28 cellular contexts compared by ENCODE assay signal in genomic region chr14:45998554-45998953, GRCh38.
"Had no signal": no experiment of that assay in that cellular context is flagged by ENCODE, and none has a peak within 500 bp of the region (broad histone marks: within the 10 kb centered on the region; RNA-seq: fewer than 3 reads in every experiment).

No MANE protein-coding gene starts in this region.

- H3K9me3 ChIP-seq: ovary, psoas muscle, suprapubic skin, testis, tibial artery, transverse colon, upper lobe of right lung, vagina had no signal

- H3K4me3 ChIP-seq: neural progenitor cell, ovary, psoas muscle, skin epidermis, smooth muscle cell, spleen, suprapubic skin, testis, tibial artery, transverse colon, upper lobe of right lung, vagina had no signal

- H3K79me2 ChIP-seq: parathyroid adenoma had no signal

- H3K4me1 ChIP-seq: neural progenitor cell, parathyroid adenoma, psoas muscle, spleen, suprapubic skin, testis, tibial artery, transverse colon, upper lobe of right lung, vagina had no signal

- H3K36me3 ChIP-seq: neural progenitor cell, ovary, spleen, suprapubic skin, tibial artery, transverse colon, upper lobe of right lung, vagina had no signal

- H3K4me2 ChIP-seq: neural progenitor cell, smooth muscle cell had no signal

- H3K27me3 ChIP-seq: neural progenitor cell, ovary, spleen, suprapubic skin, testis, tibial artery, transverse colon, upper lobe of right lung, vagina had no signal

- H3K9ac ChIP-seq: neural progenitor cell, parathyroid adenoma had no signal

- ATAC-seq: natural killer cell; psoas muscle; right cardiac atrium; sciatic nerve; stimulated activated memory B cell treated with anti-CD40 and anti-IgM and Interleukin-4, amounts not matched to agents 10 μg/mL and 1 μg/mL and 100 μg/mL, for 72 hours; stimulated activated naive CD8-positive, alpha-beta T cell treated with anti-CD3 and anti-CD28 coated beads, Interleukin-15, amount 100 ng/mL, for 72 hours; stimulated activated naive CD8-positive, alpha-beta T cell treated with anti-CD3 and anti-CD28 coated beads, Interleukin-15, Interleukin-2, amounts not matched to agents 100 U/mL and 50 U/mL, for 24 hours; upper lobe of right lung had no signal

- DNase-seq: natural killer cell; occipital lobe; ovary; posterior cingulate gyrus; psoas muscle; right cardiac atrium; spleen; stimulated activated CD4-positive, alpha-beta T cell treated with anti-CD3 and anti-CD28 coated beads, Interleukin-12 subunit alpha, Interleukin-12 subunit beta, amount 100 ng/mL, for 4 hours; stimulated activated CD4-positive, alpha-beta T cell treated with anti-CD3 and anti-CD28 coated beads, Interleukin-1b, Interleukin-23, amount 100 ng/mL, for 48 hours; stimulated activated CD4-positive, alpha-beta T cell treated with anti-CD3 and anti-CD28 coated beads, Interleukin-4, amount 100 ng/mL, for 1 hour; stimulated activated CD4-positive, alpha-beta T cell treated with anti-CD3 and anti-CD28 coated beads, Interleukin-4, amount 100 ng/mL, for 4 hours; stimulated activated CD8-positive, alpha-beta memory T cell treated with anti-CD3 and anti-CD28 coated beads, Interleukin-4, amount 100 ng/mL, for 48 hours; stimulated activated naive CD4-positive, alpha-beta T cell; stimulated activated naive CD8-positive, alpha-beta T cell treated with anti-CD3 and anti-CD28 coated beads, Interleukin-15, amount 100 ng/mL, for 72 hours; stimulated activated naive CD8-positive, alpha-beta T cell treated with anti-CD3 and anti-CD28 coated beads, Interleukin-15, Interleukin-2, amounts not matched to agents 100 U/mL and 50 U/mL, for 24 hours; substantia nigra; testis; tibial artery; transverse colon; upper lobe of right lung had no signal

- H3K27ac ChIP-seq: neural progenitor cell, ovary, parathyroid adenoma, psoas muscle, skin epidermis, spleen, suprapubic skin, testis, tibial artery, transverse colon, upper lobe of right lung, vagina had no signal

- H2AFZ ChIP-seq: neural progenitor cell, parathyroid adenoma had no signal
